ENCODE assay signal across 2 cellular contexts in genomic region chr17:64683791-64684190, GRCh38.
TF ChIP-seq lines count a peak whose summit lies in the region.

No MANE protein-coding gene starts in this region.

TF ChIP-seq in SK-N-SH, 30 proteins besides CTCF, POLR2A, EP300 and RAD21 (continued from another document):
- TF ChIP-seq MAX (IDR thresholded peaks at IDR 0.05; ENCODE audit: low read depth) (no peak), RCOR1 (IDR thresholded peaks at IDR 0.05; ENCODE audit: low read length) (no peak), FOXM1 (IDR thresholded peaks at IDR 0.05; ENCODE audit: low read depth) (no peak), GABPA (IDR thresholded peaks at IDR 0.05; ENCODE audit: low read depth) (no peak), TCF12 (IDR thresholded peaks at IDR 0.05) (0 out of 2 replicates have a peak, but pooled peaks have one; percentile 8), CHD2 (IDR thresholded peaks at IDR 0.05; ENCODE audit: low read length, partially characterized antibody) (no peak), EZH2phosphoT487 (IDR thresholded peaks at IDR 0.05; ENCODE audit: borderline replicate concordance, low read depth) (no peak), USF2 (IDR thresholded peaks at IDR 0.05; ENCODE audit: borderline replicate concordance, low read depth, low read length) (no peak), TEAD4 (IDR thresholded peaks at IDR 0.05; ENCODE audit: borderline replicate concordance, insufficient read depth) (no peak), NFIC (IDR thresholded peaks at IDR 0.05; ENCODE audit: borderline replicate concordance) (0 out of 2 replicates have a peak, but pooled peaks have one; percentile 6), NRF1 (IDR thresholded peaks at IDR 0.05; ENCODE audit: low read depth, low read length) (no peak)

TF ChIP-seq in SK-N-SH treated with all-trans-retinoic acid at 6 μM for 48 hours, 23 proteins besides CTCF, POLR2A, EP300 and RAD21 (continued from another document):
- TF ChIP-seq CSRNP3 (CRISPR knock-in tag; IDR thresholded peaks at IDR 0.05): no peak
- TF ChIP-seq PATZ1 (CRISPR knock-in tag; IDR thresholded peaks at IDR 0.05; ENCODE audit: borderline replicate concordance): no peak
- no peak for TF ChIP-seq TCF4 (CRISPR knock-in tag; IDR thresholded peaks at IDR 0.05; ENCODE audit: borderline replicate concordance)
- TF ChIP-seq TOX (CRISPR knock-in tag; IDR thresholded peaks at IDR 0.05; ENCODE audit: borderline replicate concordance): no peak
- TF ChIP-seq ZFP30 (CRISPR knock-in tag; IDR thresholded peaks at IDR 0.05): no peak
- TF ChIP-seq ZNF565 (CRISPR knock-in tag; conservative IDR thresholded peaks at IDR 0.05; ENCODE audit: low read depth): no peak
- TF ChIP-seq CSDC2 (CRISPR knock-in tag; IDR thresholded peaks at IDR 0.05): no peak
- no peak for TF ChIP-seq ISL1 (CRISPR knock-in tag; IDR thresholded peaks at IDR 0.05)
- no peak for TF ChIP-seq OSR1 (CRISPR knock-in tag; IDR thresholded peaks at IDR 0.05)
- no peak for TF ChIP-seq RARB (CRISPR knock-in tag; IDR thresholded peaks at IDR 0.05)
- TF ChIP-seq PPARA (CRISPR knock-in tag; IDR thresholded peaks at IDR 0.05; ENCODE audit: borderline replicate concordance): no peak
- no peak for TF ChIP-seq GLIS3 (CRISPR knock-in tag; IDR thresholded peaks at IDR 0.05)
- no peak for TF ChIP-seq ARNTL (CRISPR knock-in tag; IDR thresholded peaks at IDR 0.05; ENCODE audit: borderline replicate concordance, low read depth)
- no peak for TF ChIP-seq CREB5 (CRISPR knock-in tag; IDR thresholded peaks at IDR 0.05; ENCODE audit: low read depth)
- no peak for TF ChIP-seq SNAI2 (CRISPR knock-in tag; IDR thresholded peaks at IDR 0.05)
- TF ChIP-seq POU6F1 (CRISPR knock-in tag; IDR thresholded peaks at IDR 0.05; ENCODE audit: borderline replicate concordance, low read depth): no peak
- no peak for TF ChIP-seq ESRRG (CRISPR knock-in tag; IDR thresholded peaks at IDR 0.05)
- no peak for TF ChIP-seq BACH2 (CRISPR knock-in tag; IDR thresholded peaks at IDR 0.05; ENCODE audit: borderline replicate concordance)
